In the genomic region with DNA sequence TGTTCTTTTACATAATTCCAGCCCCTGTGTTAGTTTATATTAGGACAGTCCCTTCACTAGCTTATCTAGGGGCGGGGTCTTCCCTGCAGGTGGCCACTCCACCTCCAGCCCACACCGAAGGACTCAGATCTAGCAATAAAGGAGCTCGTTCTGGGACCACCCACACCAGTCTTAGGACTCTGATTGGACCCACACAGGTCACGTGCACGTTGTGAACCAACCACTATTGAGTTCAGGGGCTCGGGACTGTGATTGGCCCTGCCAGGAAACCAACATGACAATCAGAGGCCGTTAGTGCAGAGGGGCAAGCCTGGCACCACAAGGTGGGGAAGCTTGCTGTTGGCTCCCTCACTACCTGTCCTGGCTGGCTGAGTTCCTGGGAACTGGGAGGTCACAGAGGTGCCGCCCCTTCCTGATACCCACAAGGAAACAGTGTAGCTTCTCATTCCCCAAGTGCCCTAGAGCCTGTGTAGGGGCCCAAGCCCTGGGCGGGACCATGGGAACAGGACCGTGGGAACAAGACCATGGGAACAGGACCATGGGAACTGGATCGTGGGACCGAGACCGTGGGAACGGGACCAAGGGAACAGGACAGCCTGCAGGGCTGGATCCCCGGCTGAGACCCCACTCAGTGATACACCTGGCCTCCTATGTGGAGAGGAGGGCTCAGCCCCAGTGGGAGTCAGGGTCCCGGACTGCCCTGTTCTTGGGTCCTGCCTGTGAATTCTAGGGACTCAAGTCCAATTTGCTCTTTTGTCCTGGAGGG, we compare ENCODE assay signal across 27 cellular contexts.
DNase-seq lines count a peak whose midpoint lies in the region; ATAC-seq, FAIRE-seq and TF ChIP-seq lines count a peak whose summit lies in the region.
"Had no signal": no experiment of that assay in that cellular context is flagged by ENCODE, and none has a peak within 500 bp of the region (broad histone marks: within the 10 kb centered on the region; RNA-seq: fewer than 3 reads in every experiment).

No MANE protein-coding gene starts in this region.

- no peaks in the 10 kb centered on the region for H4K20me1 ChIP-seq in HCT116 (ENCODE audit: insufficient read depth)
- H4K20me1 ChIP-seq in Karpas-422 (ENCODE audit: insufficient read depth, low read depth, low read length): no peaks in the 10 kb centered on the region
- H4K20me1 ChIP-seq in GM12878 (ENCODE audit: control insufficient read depth, insufficient read depth): no peaks in the 10 kb centered on the region

- POLR2A ChIA-PET in HCT116 (lab: Charles Lee) (no interaction called here), GM12878 (lab: Charles Lee) (no interaction called here)

- H3K27ac ChIP-seq in HCT116 (ENCODE audit: low read depth, low read length): no peak overlapping the region
- H3K27ac ChIP-seq in Karpas-422 (ENCODE audit: low read length): no peak overlapping the region
- no peak overlapping the region for H3K27ac ChIP-seq in GM12878 (ENCODE audit: control insufficient read depth, insufficient read depth)
- no peak overlapping the region for H3K27ac ChIP-seq in testis
- H3K27ac ChIP-seq: C4-2B, RWPE1, SK-N-MC had no signal

- no peak for FAIRE-seq in GM12878 (lab: Jason Lieb, UNC)
- FAIRE-seq: G401.6, GM12891, H1, HTR-8/SVneo had no signal

- in situ Hi-C loops in GM12878 (cut with MboI): no loop called here

- H3K4me3 ChIP-seq in HCT116 (replicated peaks in 1 of 2; ENCODE audit: low read depth in 1 of 2, low read length in 2 of 2) (no peak overlapping the region), Karpas-422 (ENCODE audit: low read length) (no peak overlapping the region), GM12878 (no peak overlapping the region), testis (peak overlapping the region in 1 of 2 donors; percentile 18)
- H3K4me3 ChIP-seq: SK-N-MC had no signal

- peaks cover 16% of the 10 kb centered on the region for H3K9me3 Mint-ChIP-seq in nephron progenitor cell
- H3K9me3 Mint-ChIP-seq: CD8-positive, alpha-beta T cell had no signal

- H3K9me3 ChIP-seq in HCT116 (ENCODE audit: control insufficient read depth in 1 of 2, insufficient read depth in 1 of 2, low read depth in 1 of 2, low read length in 2 of 2) (no peaks in the 10 kb centered on the region), Karpas-422 (ENCODE audit: low read length) (no peaks in the 10 kb centered on the region), GM12878 (replicated peaks; ENCODE audit: control insufficient read depth, insufficient read depth, low read length) (peaks cover 2% of the 10 kb centered on the region; the same call in 1 of the 3 replicates), testis (no peaks in the 10 kb centered on the region)

- DNase-seq in HCT116 (ENCODE audit: low read depth, low spot score): no peak
- peak; percentile 45 for DNase-seq in Karpas-422
- no peak for DNase-seq in GM12878 (ENCODE audit: low read depth, low spot score)
- DNase-seq in testis: peak; percentile 69
- no peak for DNase-seq in stimulated activated CD4-positive, alpha-beta T cell treated with anti-CD3 and anti-CD28 coated beads, Interleukin-4, amount 100 ng/mL, for 24 hours
- no peak for DNase-seq in nephron progenitor cell
- DNase-seq: Caco-2; CD8-positive, alpha-beta T cell; HCEC 1CT; KG1; MM.1S; NCI-H1048; NCI-H1417; NCI-H1694; NCI-H2029 treated with DMSO at 0.1 percent for 48 hours; NCI-H2227 treated with DMSO at 0.1 percent for 48 hours; SHP77 had no signal

- TF ChIP-seq EP300 in GM12878 (IDR thresholded peaks at IDR 0.05; ENCODE audit: borderline replicate concordance in 1 of 2, control insufficient read depth in 1 of 2, low read depth in 2 of 2, low read length in 2 of 2): no peak

- no peak for TF ChIP-seq RAD21 in HCT116 (IDR thresholded peaks at IDR 0.05; ENCODE audit: low read depth)
- TF ChIP-seq RAD21 in GM12878 (IDR thresholded peaks at IDR 0.05; ENCODE audit: insufficient read depth, low read depth, low read length): no peak

- 34% methylated on average over 16 of the region's 16 CpGs for WGBS in GM12878 (ENCODE audit: insufficient coverage, insufficient replicate concordance, low lambda C conversion rate, missing lambda C conversion rate)
- 53 to 59% methylated on average over 11 to 16 of the region's 16 CpGs for WGBS in testis, 2 donors

- BruUV-seq in HCT116 (replicated peaks; lab: Mats Ljungman, UMichigan): no TSS peak
- BruUV-seq in GM12878 (replicated peaks; lab: Mats Ljungman, UMichigan): no TSS peak

- CTCF ChIA-PET in HCT116 (lab: Charles Lee): no interaction called here
- CTCF ChIA-PET in GM12878 (lab: Yijun Ruan, JAX): interaction anchor here (0.5 kb wide), 1 partner anchor 201 kb away, joined by 3 read pairs; no protein-coding TSS in a partner anchor

- SMC1A ChIA-PET in GM12878 (lab: Charles Lee; ENCODE audit: uncharacterized antibody, unreplicated experiment): interaction anchor here (1.9 kb wide), 1 partner anchor 9 kb away, joined by 5 read pairs; no protein-coding TSS in a partner anchor

- H3K79me2 ChIP-seq in HCT116 (ENCODE audit: insufficient read depth, low read length): no peaks in the 10 kb centered on the region
- H3K79me2 ChIP-seq in Karpas-422 (ENCODE audit: low read length): no peaks in the 10 kb centered on the region
- no peaks in the 10 kb centered on the region for H3K79me2 ChIP-seq in GM12878 (ENCODE audit: control insufficient read depth, insufficient read depth, low read length)

- H2AFZ ChIP-seq in HCT116 (ENCODE audit: low read depth, low read length, poor library complexity, severe bottlenecking): no peak overlapping the region
- H2AFZ ChIP-seq in Karpas-422 (ENCODE audit: low read length): no peak overlapping the region
- H2AFZ ChIP-seq in GM12878 (ENCODE audit: control insufficient read depth, low read depth, low read length): no peak overlapping the region

- H3K9me2 ChIP-seq in HCT116 (ENCODE audit: insufficient read depth) (no peaks in the 10 kb centered on the region), Karpas-422 (replicated peaks; ENCODE audit: insufficient read depth, low read length) (no peaks in the 10 kb centered on the region)

- H3K36me3 ChIP-seq in HCT116 (ENCODE audit: control insufficient read depth in 1 of 2, insufficient read depth in 2 of 2, low read length in 2 of 2) (no peaks in the 10 kb centered on the region), Karpas-422 (ENCODE audit: insufficient read depth, low read length) (no peaks in the 10 kb centered on the region), GM12878 (ENCODE audit: control insufficient read depth in 2 of 2, insufficient read depth in 2 of 2, low read length in 1 of 2) (no peaks in the 10 kb centered on the region), testis (ENCODE audit: low read depth, missing control alignments) (no peaks in the 10 kb centered on the region)

- TF ChIP-seq POLR2A in HCT116 (IDR thresholded peaks at IDR 0.05; ENCODE audit: borderline replicate concordance, extremely low read depth, insufficient read depth, insufficient read length) (no peak), GM12878 (IDR thresholded peaks at IDR 0.05; ENCODE audit: low read depth, low read length) (no peak), testis (IDR thresholded peaks at IDR 0.05) (no peak)

- no peak overlapping the region for H3K4me3 Mint-ChIP-seq in nephron progenitor cell
- H3K4me3 Mint-ChIP-seq: B cell; CD8-positive, alpha-beta T cell had no signal

- H3K4me1 Mint-ChIP-seq in nephron progenitor cell: peaks cover 14% of the 10 kb centered on the region
- H3K4me1 Mint-ChIP-seq: B cell had no signal

- ATAC-seq in HCT116: peak; percentile 71
- no peak for ATAC-seq in GM12878
- ATAC-seq in HG02973 (IDR thresholded peaks at IDR 0.05; ENCODE audit: unreplicated experiment): no peak
- ATAC-seq: CD8-positive, alpha-beta T cell; Panc1 had no signal

- TF ChIP-seq CTCF in HCT116 (IDR thresholded peaks at IDR 0.05 in 2 of 3, conservative IDR thresholded peaks at IDR 0.05 in 1 of 3; ENCODE audit: borderline replicate concordance in 1 of 3, insufficient read depth in 1 of 3, low read depth in 2 of 3, low read length in 2 of 3) (no peak), GM12878 (IDR thresholded peaks at IDR 0.05 in 2 of 3, conservative IDR thresholded peaks at IDR 0.05 in 1 of 3; ENCODE audit: control insufficient read depth in 2 of 3, extremely low read depth in 1 of 3, insufficient read depth in 1 of 3, low read depth in 3 of 3, low read length in 3 of 3) (no peak), testis (IDR thresholded peaks at IDR 0.05) (no peak), nephron progenitor cell (IDR thresholded peaks at IDR 0.05) (no peak)

- peaks cover 23% of the 10 kb centered on the region for H3K27me3 Mint-ChIP-seq in nephron progenitor cell (ENCODE audit: low read depth, poor library complexity)

- H3K4me1 ChIP-seq in HCT116 (ENCODE audit: control insufficient read depth in 1 of 2, insufficient read depth in 2 of 2, low read length in 2 of 2) (no peaks in the 10 kb centered on the region), Karpas-422 (ENCODE audit: low read length) (no peaks in the 10 kb centered on the region), GM12878 (ENCODE audit: control insufficient read depth, insufficient read depth, low read length) (no peaks in the 10 kb centered on the region), testis (peaks cover 14% of the 10 kb centered on the region)
- H3K4me1 ChIP-seq: Caco-2 had no signal

- H3K36me3 Mint-ChIP-seq in nephron progenitor cell (ENCODE audit: low read depth): no peaks in the 10 kb centered on the region
- H3K36me3 Mint-ChIP-seq: CD8-positive, alpha-beta T cell had no signal

- RAD21 ChIA-PET in HCT116 (lab: Charles Lee; ENCODE audit: low non-redundant PET in 1 of 2, low total read pairs in 2 of 2, uncharacterized antibody in 2 of 2, unreplicated experiment in 2 of 2) (no interaction called here), GM12878 (lab: Charles Lee; ENCODE audit: unreplicated experiment) (no interaction called here)

- no peak overlapping the region for H3K27ac Mint-ChIP-seq in nephron progenitor cell
- H3K27ac Mint-ChIP-seq: B cell; CD8-positive, alpha-beta T cell had no signal

- H3K4me2 ChIP-seq in HCT116 (ENCODE audit: low read length) (no peak overlapping the region), Karpas-422 (ENCODE audit: low read depth, low read length, poor library complexity, severe bottlenecking) (no peak overlapping the region), GM12878 (ENCODE audit: control insufficient read depth, insufficient read depth) (no peak overlapping the region)

- intact Hi-C loops in HCT116 (cut with micrococcal nuclease) (no loop called here), GM12878 (cut with micrococcal nuclease; ENCODE audit: unreplicated experiment) (no loop called here), testis (cut with DNase I; ENCODE audit: low total_unique reads) (no loop called here)

- no peak overlapping the region for H3K9ac ChIP-seq in HCT116 (ENCODE audit: low read length)
- no peak overlapping the region for H3K9ac ChIP-seq in Karpas-422 (ENCODE audit: low read length)
- no peak overlapping the region for H3K9ac ChIP-seq in GM12878 (ENCODE audit: control insufficient read depth, insufficient read depth, low read length)

- H3K27me3 ChIP-seq in HCT116 (ENCODE audit: insufficient read depth, low read length): peaks cover 1% of the 10 kb centered on the region; the same call in 1 of the 2 replicates
- no peaks in the 10 kb centered on the region for H3K27me3 ChIP-seq in Karpas-422 (ENCODE audit: low read length)
- H3K27me3 ChIP-seq in GM12878 (replicated peaks in 1 of 2; ENCODE audit: control insufficient read depth in 2 of 2, insufficient read depth in 2 of 2, low read length in 1 of 2): no peaks in the 10 kb centered on the region; a peak in 1 of 4 replicates
- no peaks in the 10 kb centered on the region for H3K27me3 ChIP-seq in testis

Comparison
In these comparisons a context has a peak if more than half of its experiments do, and no peak if none do; other contexts are left out.
1. DNase-seq: peak in Karpas-422 (single experiment) and testis (single experiment); none in HCT116 (single experiment), GM12878 (single experiment), stimulated activated CD4-positive, alpha-beta T cell treated with anti-CD3 and anti-CD28 coated beads, Interleukin-4, amount 100 ng/mL, for 24 hours (single experiment) and nephron progenitor cell (single experiment).